In the genomic region with DNA sequence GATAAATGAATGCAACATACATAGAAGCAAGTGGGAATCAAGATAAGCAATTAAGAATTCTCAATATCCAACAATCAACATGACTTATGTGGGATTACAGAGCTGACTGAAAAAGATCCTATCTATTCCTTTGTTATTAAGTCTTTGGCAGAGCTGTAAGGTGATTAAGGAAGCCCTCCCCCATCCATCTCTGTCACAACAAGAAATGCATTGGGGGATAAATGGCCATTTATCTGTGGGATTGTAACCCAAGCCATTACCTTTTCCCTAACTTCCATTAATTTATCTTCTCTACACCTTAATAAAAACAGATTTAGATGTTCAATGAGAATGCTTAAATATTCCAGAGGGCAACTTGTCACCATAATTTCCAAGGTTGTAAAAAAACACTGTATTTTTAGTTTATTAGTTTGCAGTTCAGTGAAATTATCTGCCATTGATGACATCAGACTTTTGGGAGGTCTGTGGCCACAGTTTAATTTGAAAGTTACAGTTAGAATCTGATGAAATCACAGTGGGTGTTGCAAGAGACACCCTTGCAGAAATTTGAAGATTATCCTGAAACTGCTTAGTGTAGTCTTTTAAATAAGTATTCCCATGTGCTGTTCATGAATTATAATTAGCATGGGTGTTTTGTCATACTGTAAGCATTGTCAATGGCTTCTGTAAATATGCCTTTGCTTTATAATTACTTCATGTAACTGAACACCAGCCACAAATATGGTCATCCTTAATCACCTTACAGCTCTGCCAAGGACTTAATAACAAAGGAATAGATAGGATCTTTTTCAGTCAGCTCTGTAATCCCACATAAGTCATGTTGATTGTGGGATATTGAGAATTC, we compare ENCODE assay signal across 13 cellular contexts. TPM values are rescaled to one million over a fixed set of nuclear protein-coding genes. Genes with fewer than 3 reads are reported as not detected.
A peak's percentile ranks its signal among the peaks of the same experiment; 100 is the strongest.
DNase-seq lines count a peak whose midpoint lies in the region; ATAC-seq, FAIRE-seq and TF ChIP-seq lines count a peak whose summit lies in the region.
"Had no signal": no experiment of that assay in that cellular context is flagged by ENCODE, and none has a peak within 500 bp of the region (broad histone marks: within the 10 kb centered on the region; RNA-seq: fewer than 3 reads in every experiment).

No MANE protein-coding gene starts in this region.

- H3K4me3 Mint-ChIP-seq in CD4-positive, alpha-beta memory T cell = no peak overlapping the region
- H3K4me3 Mint-ChIP-seq in activated CD4-positive, alpha-beta T cell treated with anti-CD3 and anti-CD28 coated beads, Interleukin-2, amount 10 ng/mL, durations not matched to agents 7 days and 5 days = no peak overlapping the region

- DNase-seq in AG09309 (ENCODE audit: low read depth) (peak; percentile 68), HAP-1 (ENCODE audit: low spot score in 2 of 2) (peak; percentile 19 to 44), NCI-H69 (lab: John Stamatoyannopoulos, UW) (peak; percentile 90), bronchial epithelial cell (ENCODE audit: low read depth) (peak; percentile 71), KG1 (lab: John Stamatoyannopoulos, UW) (no peak)
- no peak for DNase-seq in CD4-positive, alpha-beta memory T cell
- DNase-seq in activated CD4-positive, alpha-beta T cell treated with anti-CD3 and anti-CD28 coated beads, Interleukin-2, amount 10 ng/mL, durations not matched to agents 7 days and 5 days = no peak
- DNase-seq: C1 segment of cervical spinal cord, kidney glomerular epithelial cell, pancreas, SJCRH30 had no signal

- peaks cover 0 to 5% (median under 1%) of the 10 kb centered on the region in 4 donors for H3K4me1 Mint-ChIP-seq in CD4-positive, alpha-beta memory T cell
- H3K4me1 Mint-ChIP-seq in activated CD4-positive, alpha-beta T cell treated with anti-CD3 and anti-CD28 coated beads, Interleukin-2, amount 10 ng/mL, durations not matched to agents 7 days and 5 days = peaks cover 9% of the 10 kb centered on the region

- H3K36me3 ChIP-seq in HAP-1 (replicated peaks) (no peaks in the 10 kb centered on the region), bronchial epithelial cell (ENCODE audit: control insufficient read depth, insufficient read depth, low read length) (no peaks in the 10 kb centered on the region)
- H3K36me3 ChIP-seq in CD4-positive, alpha-beta memory T cell (ENCODE audit: insufficient read depth, low read length) = no peaks in the 10 kb centered on the region
- H3K36me3 ChIP-seq: pancreas, SJCRH30 had no signal

- H3K27me3 Mint-ChIP-seq in CD4-positive, alpha-beta memory T cell = no peaks in the 10 kb centered on the region
- H3K27me3 Mint-ChIP-seq in activated CD4-positive, alpha-beta T cell treated with anti-CD3 and anti-CD28 coated beads, Interleukin-2, amount 10 ng/mL, durations not matched to agents 7 days and 5 days = no peaks in the 10 kb centered on the region

- TF ChIP-seq CTCF in AG09309 (IDR thresholded peaks at IDR 0.05; ENCODE audit: control insufficient read depth, insufficient read depth, low read depth, low read length, missing control alignments) (no peak), bronchial epithelial cell (IDR thresholded peaks at IDR 0.05; ENCODE audit: insufficient read depth, low read length, severe bottlenecking) (no peak)

- H3K9me3 Mint-ChIP-seq in CD4-positive, alpha-beta memory T cell = no peaks in the 10 kb centered on the region
- no peaks in the 10 kb centered on the region for H3K9me3 Mint-ChIP-seq in activated CD4-positive, alpha-beta T cell treated with anti-CD3 and anti-CD28 coated beads, Interleukin-2, amount 10 ng/mL, durations not matched to agents 7 days and 5 days

- H3K9me3 ChIP-seq in HAP-1 = no peaks in the 10 kb centered on the region
- no peaks in the 10 kb centered on the region for H3K9me3 ChIP-seq in CD4-positive, alpha-beta memory T cell (ENCODE audit: control insufficient read depth in 1 of 2, low read length in 2 of 2)
- H3K9me3 ChIP-seq: pancreas, SJCRH30 had no signal

- no peaks in the 10 kb centered on the region for H3K36me3 Mint-ChIP-seq in CD4-positive, alpha-beta memory T cell
- H3K36me3 Mint-ChIP-seq in activated CD4-positive, alpha-beta T cell treated with anti-CD3 and anti-CD28 coated beads, Interleukin-2, amount 10 ng/mL, durations not matched to agents 7 days and 5 days (ENCODE audit: low read depth) = no peaks in the 10 kb centered on the region

- H3K4me3 ChIP-seq in AG09309 (ENCODE audit: control insufficient read depth, low read depth, low read length) (no peak overlapping the region), HAP-1 (no peak overlapping the region), bronchial epithelial cell (ENCODE audit: low read depth, low read length) (no peak overlapping the region)
- no peak overlapping the region for H3K4me3 ChIP-seq in CD4-positive, alpha-beta memory T cell (ENCODE audit: low read length in 2 of 2)
- H3K4me3 ChIP-seq: pancreas, SJCRH30 had no signal

- no peak overlapping the region for H3K27ac Mint-ChIP-seq in CD4-positive, alpha-beta memory T cell
- H3K27ac Mint-ChIP-seq in activated CD4-positive, alpha-beta T cell treated with anti-CD3 and anti-CD28 coated beads, Interleukin-2, amount 10 ng/mL, durations not matched to agents 7 days and 5 days = no peak overlapping the region

- CTCF ChIA-PET in CD4-positive, alpha-beta memory T cell (lab: Charles Lee; ENCODE audit: partially characterized antibody) = no interaction called here
- CTCF ChIA-PET in activated CD4-positive, alpha-beta T cell treated with anti-CD3 and anti-CD28 coated beads, Interleukin-2, amount 10 ng/mL, durations not matched to agents 7 days and 5 days (lab: Charles Lee) = no interaction called here

- no peaks in the 10 kb centered on the region for H3K27me3 ChIP-seq in HAP-1 (ENCODE audit: low read depth)
- no peaks in the 10 kb centered on the region for H3K27me3 ChIP-seq in bronchial epithelial cell (ENCODE audit: control insufficient read depth, insufficient read depth, low read length)
- no peaks in the 10 kb centered on the region for H3K27me3 ChIP-seq in CD4-positive, alpha-beta memory T cell (ENCODE audit: insufficient read depth, low read length)
- H3K27me3 ChIP-seq: pancreas, SJCRH30 had no signal

- POLR2A ChIA-PET in CD4-positive, alpha-beta memory T cell (lab: Charles Lee; ENCODE audit: partially characterized antibody) = no interaction called here
- POLR2A ChIA-PET in activated CD4-positive, alpha-beta T cell treated with anti-CD3 and anti-CD28 coated beads, Interleukin-2, amount 10 ng/mL, durations not matched to agents 7 days and 5 days (lab: Charles Lee) = no interaction called here

- intact Hi-C loops in CD4-positive, alpha-beta memory T cell (cut with micrococcal nuclease) = no loop called here

- no peak overlapping the region for H3K27ac ChIP-seq in CD4-positive, alpha-beta memory T cell (ENCODE audit: low read depth, low read length)
- H3K27ac ChIP-seq: pancreas, SJCRH30 had no signal

- peaks cover 14% of the 10 kb centered on the region for H3K4me1 ChIP-seq in HAP-1
- no peaks in the 10 kb centered on the region for H3K4me1 ChIP-seq in CD4-positive, alpha-beta memory T cell (ENCODE audit: insufficient read depth, low read length)
- H3K4me1 ChIP-seq: pancreas had no signal

- in situ Hi-C loops in HAP-1 (cut with MboI; ENCODE audit: low sequenced_read_pairs) = no loop called here

- no peak for FAIRE-seq in bronchial epithelial cell (lab: Jason Lieb, UNC)
- FAIRE-seq: pancreas had no signal

- no peak for ATAC-seq in GM19467 (IDR thresholded peaks at IDR 0.05; ENCODE audit: unreplicated experiment)
- ATAC-seq: HCT116 had no signal

RNA-seq across cellular contexts. Expression of a gene that starts 49.4 kb away (rescaled TPM):
- 38.7 and 75.0 TPM in 2 replicates for total RNA-seq in bronchial epithelial cell
- total RNA-seq in CD4-positive, alpha-beta memory T cell = 100 to 1,000 TPM; 664 to 713 TPM
- polyA plus RNA-seq in CD4-positive, alpha-beta memory T cell = 100 to 1,000 TPM; 338 to 463 TPM
- 100 to 1,000 TPM; 179 to 225 TPM for total RNA-seq in activated CD4-positive, alpha-beta T cell treated with anti-CD3 and anti-CD28 coated beads, Interleukin-2, amount 10 ng/mL, durations not matched to agents 7 days and 5 days

Comparison
In these comparisons a context has a peak if more than half of its experiments do, and no peak if none do; other contexts are left out.
1. DNase-seq: peak in AG09309 (single experiment), HAP-1 (2 of 2), NCI-H69 (single experiment) and bronchial epithelial cell (single experiment); none in KG1 (single experiment), CD4-positive, alpha-beta memory T cell (0 of 5) and activated CD4-positive, alpha-beta T cell treated with anti-CD3 and anti-CD28 coated beads, Interleukin-2, amount 10 ng/mL, durations not matched to agents 7 days and 5 days (single experiment).